In genomic region chr20:961768-962167, GRCh38 we compare ENCODE assay signal across 2 cellular contexts.
TF ChIP-seq lines count a peak whose summit lies in the region.

No MANE protein-coding gene starts in this region.

TF ChIP-seq in HepG2, 621 proteins besides CTCF, POLR2A, EP300 and RAD21:
- TF ChIP-seq SOX6 (IDR thresholded peaks at IDR 0.05) (0 out of 2 replicates have a peak, but pooled peaks have one; percentile 57), SOX6 (CRISPR knock-in tag; IDR thresholded peaks at IDR 0.05) (no peak), HIVEP1 (CRISPR knock-in tag; IDR thresholded peaks at IDR 0.05) (no peak), FOXP1 (IDR thresholded peaks at IDR 0.05) (peak; percentile 53; the same call in 1 of the 2 replicates), FOXP1 (CRISPR knock-in tag; IDR thresholded peaks at IDR 0.05) (no peak), NBN (conservative IDR thresholded peaks at IDR 0.05) (peak; percentile 94; the same call in 1 of the 2 replicates), CEBPB (IDR thresholded peaks at IDR 0.05; ENCODE audit: borderline replicate concordance, low read depth, low read length) (no peak), NONO (IDR thresholded peaks at IDR 0.05) (0 out of 2 replicates have a peak, but pooled peaks have one; percentile 93), NONO (CRISPR knock-in tag; conservative IDR thresholded peaks at IDR 0.05) (no peak), ZNF282 (IDR thresholded peaks at IDR 0.05; ENCODE audit: partially characterized antibody) (peak; percentile 60), PLRG1 (conservative IDR thresholded peaks at IDR 0.05) (peak; percentile 91; the same call in 1 of the 2 replicates), NFKBIZ (CRISPR knock-in tag; IDR thresholded peaks at IDR 0.05) (no peak), NAIF1 (CRISPR knock-in tag; IDR thresholded peaks at IDR 0.05; ENCODE audit: borderline replicate concordance) (no peak), TRIM22 (IDR thresholded peaks at IDR 0.05) (0 out of 2 replicates have a peak, but pooled peaks have one; percentile 87), REL (CRISPR knock-in tag; conservative IDR thresholded peaks at IDR 0.05) (no peak), ZNF251 (CRISPR knock-in tag; IDR thresholded peaks at IDR 0.05) (no peak), MNT (IDR thresholded peaks at IDR 0.05) (0 out of 2 replicates have a peak, but pooled peaks have one; percentile 14), LBX2 (CRISPR knock-in tag; IDR thresholded peaks at IDR 0.05; ENCODE audit: borderline replicate concordance) (no peak), ZXDC (CRISPR knock-in tag; IDR thresholded peaks at IDR 0.05) (no peak), ZNF432 (CRISPR knock-in tag; IDR thresholded peaks at IDR 0.05; ENCODE audit: borderline replicate concordance) (no peak)

TF ChIP-seq in IMR-90, 13 proteins besides CTCF, POLR2A, EP300 and RAD21:
- TF ChIP-seq, protein P1, sequence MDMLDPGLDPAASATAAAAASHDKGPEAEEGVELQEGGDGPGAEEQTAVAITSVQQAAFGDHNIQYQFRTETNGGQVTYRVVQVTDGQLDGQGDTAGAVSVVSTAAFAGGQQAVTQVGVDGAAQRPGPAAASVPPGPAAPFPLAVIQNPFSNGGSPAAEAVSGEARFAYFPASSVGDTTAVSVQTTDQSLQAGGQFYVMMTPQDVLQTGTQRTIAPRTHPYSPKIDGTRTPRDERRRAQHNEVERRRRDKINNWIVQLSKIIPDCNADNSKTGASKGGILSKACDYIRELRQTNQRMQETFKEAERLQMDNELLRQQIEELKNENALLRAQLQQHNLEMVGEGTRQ (IDR thresholded peaks at IDR 0.05; ENCODE audit: low read depth, low read length): no peak
- TF ChIP-seq NFE2L2 (IDR thresholded peaks at IDR 0.05; ENCODE audit: low read depth, low read length) (no peak), ELK1 (IDR thresholded peaks at IDR 0.05; ENCODE audit: borderline replicate concordance, low read depth, low read length) (no peak)
